In the genomic region with DNA sequence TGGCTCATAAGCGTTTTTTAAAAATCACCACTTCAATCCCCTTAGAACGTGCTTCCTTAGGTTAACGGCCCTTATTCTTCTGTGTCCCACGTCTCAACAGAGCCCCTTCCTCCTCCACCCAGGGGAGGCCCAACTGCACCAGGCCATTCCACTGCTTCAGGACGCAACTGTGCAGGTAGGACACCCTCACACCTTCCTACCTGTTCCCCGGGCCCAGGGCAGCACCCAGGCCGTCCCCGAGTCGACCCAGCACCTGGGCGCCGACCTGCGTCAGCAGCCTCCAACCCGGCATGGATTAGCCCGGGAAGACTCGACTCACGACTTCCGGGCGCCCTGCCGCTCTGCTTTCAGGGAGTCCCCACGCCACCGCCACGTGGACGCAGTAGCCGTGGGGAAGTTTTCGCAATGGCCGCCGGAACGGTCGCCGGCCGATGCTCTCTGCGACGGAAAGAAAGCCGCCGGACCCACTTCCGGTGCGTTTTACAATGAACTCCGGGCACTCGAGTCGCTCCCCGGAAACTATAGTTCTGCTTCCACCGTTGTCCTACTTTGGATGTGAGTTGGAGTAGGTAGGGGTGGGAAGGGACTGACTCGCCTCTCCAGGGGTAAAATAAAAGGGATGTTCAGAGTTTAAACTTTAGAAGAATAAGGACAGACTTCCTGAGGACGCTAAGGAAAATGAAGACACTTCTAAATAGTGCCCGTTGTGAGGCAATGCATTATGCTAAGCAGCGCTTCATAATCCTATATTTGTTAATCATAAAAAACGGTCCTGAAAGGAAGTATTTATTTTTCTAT, we compare ENCODE assay signal across 8 cellular contexts. TPM values are rescaled to one million over a fixed set of nuclear protein-coding genes. Genes with fewer than 3 reads are reported as not detected.
DNase-seq lines count a peak whose midpoint lies in the region; ATAC-seq and TF ChIP-seq lines count a peak whose summit lies in the region.

A gene (minus strand): TSS at position 442 of the 798 bp plus-strand sequence. CDS start 150 bp downstream, at position 292.

- peak within 1 kb of the TSS; percentile 95 for H3K4me3 Mint-ChIP-seq in endothelial cell (ENCODE audit: unreplicated experiment)

- WGBS in mesodermal cell (ENCODE audit: insufficient coverage in 2 of 2), 2 experiments, result 0% methylated on average over 26 to 30 of the region's 47 CpGs

- H3F3A ChIP-seq in OCI-LY1 (ENCODE audit: insufficient read depth, low read length), result no peaks in the 10 kb centered on the region

- H3K4me3 ChIP-seq in HUES6 (ENCODE audit: low read depth, low read length) (peak within 1 kb of the TSS; percentile 95), OCI-LY1 (ENCODE audit: low read depth, low read length, poor library complexity, severe bottlenecking) (peak within 1 kb of the TSS; percentile 94), mesodermal cell (ENCODE audit: extremely low read depth, insufficient read depth, low read length, poor library complexity, severe bottlenecking) (peak within 1 kb of the TSS; percentile 92)

- H3K36me3 ChIP-seq in HUES6 (ENCODE audit: control insufficient read depth, insufficient read depth, low read length) (peaks cover 36% of the 10 kb centered on the region), OCI-LY1 (ENCODE audit: insufficient read depth, low read length) (peaks cover 35% of the 10 kb centered on the region), mesodermal cell (ENCODE audit: control insufficient read depth, insufficient read depth, low read length) (peaks cover 35% of the 10 kb centered on the region)

- peaks cover 14% of the 10 kb centered on the region for H3K4me1 Mint-ChIP-seq in endothelial cell (ENCODE audit: unreplicated experiment)

- DNase-seq in D341Med (ENCODE audit: low spot score) (peak; percentile 89), endothelial cell (ENCODE audit: low spot score) (peak; percentile 63)
- peak; percentile 82 for DNase-seq in activated CD8-positive, alpha-beta memory T cell treated with anti-CD3 and anti-CD28 coated beads, Interleukin-2, amount 50 U/mL, for 4 hours
- DNase-seq in stimulated activated CD8-positive, alpha-beta memory T cell treated with anti-CD3 and anti-CD28 coated beads, Interleukin-15, amount 100 ng/mL, for 24 hours (ENCODE audit: low read depth), result peak; percentile 63

- TF ChIP-seq CTCF in OCI-LY1 (IDR thresholded peaks at IDR 0.05; ENCODE audit: low read length) (no peak), endothelial cell (IDR thresholded peaks at IDR 0.05; ENCODE audit: unreplicated experiment) (no peak)

- H3K79me2 ChIP-seq in OCI-LY1 (ENCODE audit: insufficient read depth, low read length), result peaks cover 26% of the 10 kb centered on the region

- H3K27ac ChIP-seq in HUES6 (ENCODE audit: low read depth, low read length), result peak within 1 kb of the TSS; percentile 96
- H3K27ac ChIP-seq in OCI-LY1 (ENCODE audit: low read depth, low read length, poor library complexity, severe bottlenecking), result peak within 1 kb of the TSS; percentile 47
- H3K27ac ChIP-seq in mesodermal cell (ENCODE audit: low read depth, low read length, severe bottlenecking), result peak within 1 kb of the TSS; percentile 86

- no peaks in the 10 kb centered on the region for H4K20me1 ChIP-seq in OCI-LY1 (ENCODE audit: insufficient read depth, low read length)

- no peaks in the 10 kb centered on the region for H3K9me2 ChIP-seq in OCI-LY1 (ENCODE audit: low read depth, low read length)

- H3K27me3 ChIP-seq in HUES6 (ENCODE audit: control insufficient read depth, insufficient read depth, low read length) (peaks cover 33% of the 10 kb centered on the region), OCI-LY1 (ENCODE audit: insufficient read depth, low read length) (no peaks in the 10 kb centered on the region)

- ATAC-seq in GM21447 (IDR thresholded peaks at IDR 0.05; ENCODE audit: unreplicated experiment), result peak; percentile 97

- H3K9me3 Mint-ChIP-seq in endothelial cell (ENCODE audit: unreplicated experiment), result no peaks in the 10 kb centered on the region

- peak within 1 kb of the TSS; percentile 93 for H2AFZ ChIP-seq in OCI-LY1 (ENCODE audit: low read length)

- H3K4me2 ChIP-seq in OCI-LY1 (ENCODE audit: low read length), result peak within 1 kb of the TSS; percentile 100

- H3K4me1 ChIP-seq in HUES6 (ENCODE audit: control insufficient read depth, insufficient read depth, low read length) (no peaks in the 10 kb centered on the region), OCI-LY1 (ENCODE audit: insufficient read depth, low read length, severe bottlenecking) (peaks cover 26% of the 10 kb centered on the region), mesodermal cell (ENCODE audit: control insufficient read depth, insufficient read depth, low read length, poor library complexity, severe bottlenecking) (peaks cover 5% of the 10 kb centered on the region)

- H3K27ac Mint-ChIP-seq in endothelial cell (ENCODE audit: unreplicated experiment), result peak within 1 kb of the TSS; percentile 82

- H3K9me3 ChIP-seq in HUES6 (ENCODE audit: control insufficient read depth, insufficient read depth, low read depth, low read length), result no peaks in the 10 kb centered on the region
- H3K9me3 ChIP-seq in OCI-LY1 (ENCODE audit: low read length), result no peaks in the 10 kb centered on the region
- H3K9me3 ChIP-seq in mesodermal cell (ENCODE audit: control insufficient read depth, low read length), result no peaks in the 10 kb centered on the region

- no peaks in the 10 kb centered on the region for H3K27me3 Mint-ChIP-seq in endothelial cell (ENCODE audit: unreplicated experiment)

- no peaks in the 10 kb centered on the region for H3K36me3 Mint-ChIP-seq in endothelial cell (ENCODE audit: low read depth, unreplicated experiment)

- H3K9ac ChIP-seq in HUES6 (ENCODE audit: low read length) (peak within 1 kb of the TSS; percentile 99), OCI-LY1 (ENCODE audit: low read length) (peak within 1 kb of the TSS; percentile 93)

RNA-seq across cellular contexts. Expression of the gene that starts here (rescaled TPM):
- 37.1 TPM for total RNA-seq in endothelial cell (ENCODE audit: unreplicated experiment)
- 91.9 TPM for polyA plus RNA-seq in mesodermal cell (2013, experiment 1 of 2)
- 93.9 TPM for polyA plus RNA-seq in mesodermal cell (2013, experiment 2 of 2)

Comparison
In these comparisons a context has a peak if more than half of its experiments do, and no peak if none do; other contexts are left out.
1. Peak in every context shown above with its lines: DNase-seq, ATAC-seq, H3K4me3 ChIP-seq and H3K27ac ChIP-seq.